In genomic region chr7:104979167-104979841, GRCh38 we compare ENCODE assay signal across 8 cellular contexts. TPM values are rescaled to one million over a fixed set of nuclear protein-coding genes. Genes with fewer than 3 reads are reported as not detected.
A peak's percentile ranks its signal among the peaks of the same experiment; 100 is the strongest.
DNase-seq lines count a peak whose midpoint lies in the region; ATAC-seq, FAIRE-seq and TF ChIP-seq lines count a peak whose summit lies in the region.

No MANE protein-coding gene starts in this region.

- CTCF ChIA-PET in K562 (lab: Yijun Ruan, JAX; ENCODE audit: low intra/inter-chr PET ratio) = no interaction called here

- dilution Hi-C loops in keratinocyte (cut with MboI; ENCODE audit: extremely low pct_ligation_motif_present, low sequenced_read_pairs) = no loop called here

- TF ChIP-seq RAD21 in K562 (CRISPR knock-in tag; conservative IDR thresholded peaks at IDR 0.05 in 1 of 2, IDR thresholded peaks at IDR 0.05 in 1 of 2) = no peak

- DNase-seq in NCI-H2171 treated with DMSO at 0.1 percent for 48 hours (lab: John Stamatoyannopoulos, UW) = peak; percentile 11
- DNase-seq in NCI-H2171 (lab: John Stamatoyannopoulos, UW) = no peak
- DNase-seq in K562 (ENCODE audit: extremely low read depth in 1 of 4, low spot score in 3 of 4) = no peak
- no peak for DNase-seq in keratinocyte (ENCODE audit: low read depth, low spot score)
- DNase-seq in tibial artery = peak in 1 of 2 donors; percentile 75
- DNase-seq in SHP77 treated with DMSO at 0.1 percent for 48 hours (lab: John Stamatoyannopoulos, UW) = no peak

- BruUV-seq in K562 (replicated peaks; lab: Mats Ljungman, UMichigan) = no TSS peak

- no peak for FAIRE-seq in K562 (lab: Jason Lieb, UNC)
- no peak for FAIRE-seq in keratinocyte (lab: Jason Lieb, UNC)

- 68% methylated on average over 4 of the region's 4 CpGs for WGBS in K562 (ENCODE audit: insufficient coverage, low coverage, missing lambda C conversion rate)

- peaks cover 10 to 13% of the 10 kb centered on the region in 2 experiments; a peak in 4 of 5 replicates for H3K4me1 ChIP-seq in K562 (replicated peaks in 1 of 2; ENCODE audit: control insufficient read depth in 2 of 2, insufficient read depth in 2 of 2, low read length in 2 of 2)
- peaks cover 57% of the 10 kb centered on the region for H3K4me1 ChIP-seq in keratinocyte (ENCODE audit: control insufficient read depth, extremely low read depth, insufficient read depth, low read length)
- H3K4me1 ChIP-seq in tibial artery = peaks cover 0 to 70% (median 52%) of the 10 kb centered on the region in 4 donors

- peaks cover 30% of the 10 kb centered on the region for H3K79me2 ChIP-seq in K562 (ENCODE audit: control insufficient read depth, insufficient read depth, low read length)
- H3K79me2 ChIP-seq in keratinocyte (ENCODE audit: control insufficient read depth, insufficient read depth, low read length) = peaks cover 16% of the 10 kb centered on the region

- no peak for TF ChIP-seq POLR2A in K562 (conservative IDR thresholded peaks at IDR 0.05)

- H3K9me1 ChIP-seq in K562 (ENCODE audit: control insufficient read depth, insufficient read depth, low read length) = no peaks in the 10 kb centered on the region
- no peaks in the 10 kb centered on the region for H3K9me1 ChIP-seq in keratinocyte (ENCODE audit: control insufficient read depth, extremely low read depth, insufficient read depth, low read length)

- intact Hi-C loops in K562 (cut with micrococcal nuclease) (loop anchor here (5.0 kb wide), 1 partner anchor 37 kb away; no protein-coding TSS in a partner anchor), tibial artery (cut with DNase I; ENCODE audit: low total_unique reads) (no loop called here)

- H3K27me3 ChIP-seq in K562 (ENCODE audit: control insufficient read depth in 2 of 2, insufficient read depth in 2 of 2, low read length in 2 of 2) (no peaks in the 10 kb centered on the region; a peak in 1 of 5 replicates), keratinocyte (ENCODE audit: control insufficient read depth, extremely low read depth, insufficient read depth, low read length) (no peaks in the 10 kb centered on the region), tibial artery (no peaks in the 10 kb centered on the region)

- no peak overlapping the region for H2AFZ ChIP-seq in K562 (ENCODE audit: low read depth, low read length)
- no peak overlapping the region for H2AFZ ChIP-seq in keratinocyte (ENCODE audit: control insufficient read depth, low read length)

- no peak for TF ChIP-seq EP300 in K562 (IDR thresholded peaks at IDR 0.05; ENCODE audit: low read length)

- no peak overlapping the region for H3K4me2 ChIP-seq in K562 (ENCODE audit: insufficient read depth, low read length)
- H3K4me2 ChIP-seq in keratinocyte (ENCODE audit: control insufficient read depth, extremely low read depth, insufficient read depth, low read depth, low read length) = peak overlapping the region; percentile 46

- no peaks in the 10 kb centered on the region for H3K9me3 ChIP-seq in K562 (replicated peaks; ENCODE audit: control insufficient read depth, insufficient read depth, low read depth, low read length)
- H3K9me3 ChIP-seq in keratinocyte (ENCODE audit: control insufficient read depth, low read depth, low read length) = no peaks in the 10 kb centered on the region
- H3K9me3 ChIP-seq in tibial artery = no peaks in the 10 kb centered on the region

- in situ Hi-C loops in K562 (cut with MboI) = no loop called here

- TF ChIP-seq CTCF in K562 (IDR thresholded peaks at IDR 0.05 in 2 of 3, conservative IDR thresholded peaks at IDR 0.05 in 1 of 3; ENCODE audit: insufficient read depth in 2 of 3, low read depth in 1 of 3, low read length in 3 of 3) = no peak
- TF ChIP-seq CTCF in keratinocyte (optimal IDR thresholded peaks at IDR 0.05 in 1 of 3, IDR thresholded peaks at IDR 0.05 in 1 of 3, conservative IDR thresholded peaks at IDR 0.05 in 1 of 3; ENCODE audit: extremely low read depth in 1 of 3, insufficient read depth in 2 of 3, low read length in 3 of 3) = no peak
- TF ChIP-seq CTCF in tibial artery (IDR thresholded peaks at IDR 0.05) = no peak

- H4K20me1 ChIP-seq in K562 (replicated peaks; ENCODE audit: control insufficient read depth, insufficient read depth, low read length) (0 out of 2 replicates have a peak, but pooled peaks cover 4% of the 10 kb centered on the region), keratinocyte (ENCODE audit: control insufficient read depth, extremely low read depth, insufficient read depth, low read length) (no peaks in the 10 kb centered on the region)

- no peak overlapping the region for H3K9ac ChIP-seq in K562 (ENCODE audit: insufficient read depth in 1 of 2, low read depth in 2 of 2, low read length in 2 of 2)
- H3K9ac ChIP-seq in keratinocyte (ENCODE audit: control insufficient read depth, extremely low read depth, insufficient read depth, low read length) = peak overlapping the region; percentile 64

- H3K36me3 ChIP-seq in K562 (ENCODE audit: control insufficient read depth, insufficient read depth, low read length) = no peaks in the 10 kb centered on the region
- H3K36me3 ChIP-seq in keratinocyte (ENCODE audit: control insufficient read depth in 2 of 2, extremely low read depth in 1 of 2, insufficient read depth in 2 of 2, low read length in 2 of 2) = peaks cover 0 to under 1% of the 10 kb centered on the region in 2 experiments
- no peaks in the 10 kb centered on the region for H3K36me3 ChIP-seq in tibial artery

- H3K27ac ChIP-seq in K562 (ENCODE audit: extremely low read depth, low read depth, low read length) (no peak overlapping the region), keratinocyte (ENCODE audit: control insufficient read depth, insufficient read depth, low read length) (peak overlapping the region; percentile 87), tibial artery (peak overlapping the region; percentile 66 to 90)

- POLR2A ChIA-PET in K562 (lab: Yijun Ruan, JAX) = interaction anchor here (0.6 to 4.0 kb wide), 3 partner anchors 18 to 206 kb away, joined by 3 to 47 read pairs (median 5); partner anchors contain the start of gene KMT2E

- no peak for ATAC-seq in K562
- no peak for ATAC-seq in GM18511 (IDR thresholded peaks at IDR 0.05; ENCODE audit: unreplicated experiment)
- no peak for ATAC-seq in HG02852 (IDR thresholded peaks at IDR 0.05; ENCODE audit: unreplicated experiment)

- H3K4me3 ChIP-seq in K562 (no peak overlapping the region), keratinocyte (ENCODE audit: control insufficient read depth in 2 of 3, extremely low read depth in 1 of 3, insufficient read depth in 2 of 3, low read depth in 1 of 3, low read length in 3 of 3) (peak overlapping the region in 1 of 3 experiments; percentile 27), tibial artery (no peak overlapping the region)

TF ChIP-seq in K562, 482 proteins besides CTCF, POLR2A, EP300 and RAD21 (continues in another document):
- peak; percentile 37; the same call in 1 of the 2 replicates for TF ChIP-seq POLR2AphosphoS2 (IDR thresholded peaks at IDR 0.05; ENCODE audit: low read length)
- TF ChIP-seq TGIF2 (CRISPR knock-in tag; IDR thresholded peaks at IDR 0.05) = no peak
- TF ChIP-seq ARNT (IDR thresholded peaks at IDR 0.05) = no peak
- TF ChIP-seq NELFE (IDR thresholded peaks at IDR 0.05; ENCODE audit: insufficient read depth, insufficient read length) = no peak
- TF ChIP-seq ZNF146 (CRISPR knock-in tag; IDR thresholded peaks at IDR 0.05; ENCODE audit: unreplicated experiment) = no peak
- TF ChIP-seq COPS2 (conservative IDR thresholded peaks at IDR 0.05) = no peak

RNA-seq across cellular contexts. Expression of gene KMT2E, which starts 34.7 kb away (rescaled TPM):
- 207 and 465 TPM in 2 replicates for total RNA-seq in K562 (2011; cell fraction: chromatin; rRNA removed; ENCODE audit: low replicate concordance)
- 88.1 and 130 TPM in 2 replicates for total RNA-seq in K562 (2011; cell fraction: nucleolus; rRNA removed)
- 182 and 231 TPM in 2 replicates for total RNA-seq in K562 (2011; cell fraction: nucleoplasm; rRNA removed)
- total RNA-seq in K562 (2014; rRNA removed) (33.5 and 38.1 TPM in 2 replicates), K562 (2014; rRNA removed; fragmentation: Illumina TruSeq; extraction: Trizol) (41.7 and 46.6 TPM in 2 replicates), K562 (2015; rRNA removed; fragmentation: Illumina TruSeq; extraction: Trizol) (38.6 and 39.9 TPM in 2 replicates), K562 (2021) (48.1 and 55.3 TPM in 2 replicates)
- polyA plus RNA-seq in K562 (2011; rRNA removed) (11.1 and 14.5 TPM in 2 replicates), K562 (2014; fragmentation: Illumina TruSeq; extraction: Trizol) (33.8 and 38.7 TPM in 2 replicates), K562 (2014; fragmentation: Nextera tagmentation; extraction: Ambion mirVana) (10 to 100 TPM in 1 of 2 experiments, 1 to 10 TPM in 1; 8.9 to 15.9 TPM), K562 (2014; rRNA removed) (18.2 and 23.4 TPM in 2 replicates), keratinocyte (3.5 to 12.9 TPM (median 7.9 TPM) in 3 replicates)
- 7.9 and 14.7 TPM in 2 replicates for polyA plus RNA-seq in K562 (2011; cell fraction: cytosol; rRNA removed)
- 55.0 and 72.1 TPM in 2 replicates for polyA plus RNA-seq in K562 (2011; cell fraction: nucleus; rRNA removed)
- polyA plus RNA-seq in K562 (2012) = 26.5 and 30.8 TPM in 2 replicates
- 84.5 and 96.0 TPM in 2 replicates for polyA minus RNA-seq in K562 (2011; rRNA and poly(A)+ RNA removed)
- 28.8 and 34.0 TPM in 2 replicates for polyA minus RNA-seq in K562 (2011; cell fraction: cytosol; rRNA and poly(A)+ RNA removed)
- polyA minus RNA-seq in K562 (2011; cell fraction: nucleus; rRNA and poly(A)+ RNA removed) = 110 and 143 TPM in 2 replicates
- 78.4 TPM for polyA plus RNA-seq in keratinocyte (2011; ENCODE audit: low read depth)
- polyA plus RNA-seq in keratinocyte (2011; cell fraction: cytosol; rRNA removed) = 7.6 and 7.7 TPM in 2 replicates
- 31.9 and 35.6 TPM in 2 replicates for polyA plus RNA-seq in keratinocyte (2011; cell fraction: nucleus; rRNA removed)
- 21.5 and 27.1 TPM in 2 replicates for polyA plus RNA-seq in keratinocyte (2012; ENCODE audit: low replicate concordance)
- 36.9 to 48.3 TPM (median 41.4 TPM) in 3 replicates for polyA minus RNA-seq in keratinocyte
- 10.4 TPM for polyA minus RNA-seq in keratinocyte (2011; cell fraction: cytosol; rRNA and poly(A)+ RNA removed)
- 39.3 and 68.7 TPM in 2 replicates for polyA minus RNA-seq in keratinocyte (2011; cell fraction: nucleus; rRNA and poly(A)+ RNA removed)
